ENCODE assay signal across 8 cellular contexts in genomic region chr3:44554626-44555592, GRCh38. TPM values are rescaled to one million over a fixed set of nuclear protein-coding genes. Genes with fewer than 3 reads are reported as not detected.
A peak's percentile ranks its signal among the peaks of the same experiment; 100 is the strongest.
DNase-seq lines count a peak whose midpoint lies in the region; ATAC-seq and TF ChIP-seq lines count a peak whose summit lies in the region.

ZKSCAN7 (plus strand) TSS chr3:44555193; CDS start chr3:44557048, 1,855 bp downstream.

- H3K9ac ChIP-seq in HUES48 (ENCODE audit: low read depth, low read length) = peak within 1 kb of the TSS; percentile 79

- POLR2A ChIA-PET in AG04450 (lab: Yijun Ruan, JAX) = interaction anchor here (0.5 to 1.8 kb wide), 4 partner anchors 44 to 340 kb away, joined by 3 to 6 read pairs (median 4); partner anchors contain the start of gene ZNF197

- peak; percentile 77 for ATAC-seq in GM19043 (IDR thresholded peaks at IDR 0.05; ENCODE audit: low read depth, unreplicated experiment)
- ATAC-seq in HG03378 (IDR thresholded peaks at IDR 0.05; ENCODE audit: unreplicated experiment) = no peak

- intact Hi-C loops in spleen (cut with DNase I; ENCODE audit: low total_unique reads) = no loop called here

- TF ChIP-seq CTCF in AG04450 (IDR thresholded peaks at IDR 0.05; ENCODE audit: low read depth, low read length) (no peak), spleen (IDR thresholded peaks at IDR 0.05 in 8 of 11, conservative IDR thresholded peaks at IDR 0.05 in 3 of 11) (peak in 5 of 11 experiments; percentile 10 to 26 (median 15))

- peaks cover 6% of the 10 kb centered on the region for H3K27me3 ChIP-seq in AG04450 (ENCODE audit: control insufficient read depth, insufficient read depth, low read length)
- peaks cover 27% of the 10 kb centered on the region for H3K27me3 ChIP-seq in HUES48 (ENCODE audit: control insufficient read depth, insufficient read depth, low read length)
- H3K27me3 ChIP-seq in spleen (replicated peaks in 1 of 7) = peaks cover 0 to 14% (median 0%) of the 10 kb centered on the region in 7 donors

- DNase-seq in AG04450 (ENCODE audit: low read depth, low spot score) (no peak), cerebellar nuclear complex (lab: John Stamatoyannopoulos, UW) (peak; percentile 17 to 28), islet precursor cell (peak; percentile 80), spleen (peak; percentile 90)
- peak; percentile 71 for DNase-seq in activated CD4-positive, CD25-positive, alpha-beta regulatory T cell treated with anti-CD3 and anti-CD28 coated beads, Interleukin-2, amount 50 U/mL, for 72 hours

- H3K27ac ChIP-seq in AG04450 (ENCODE audit: low read depth, low read length) = peak within 1 kb of the TSS; percentile 43
- H3K27ac ChIP-seq in HUES48 (ENCODE audit: low read depth, low read length) = peak within 1 kb of the TSS; percentile 55
- H3K27ac ChIP-seq in spleen = peak within 1 kb of the TSS; percentile 74 to 89 (median 82)

- no peak for TF ChIP-seq POLR2A in spleen (IDR thresholded peaks at IDR 0.05)

- H3K4me1 ChIP-seq in HUES48 (ENCODE audit: control insufficient read depth, insufficient read depth, low read length) = peaks cover 9% of the 10 kb centered on the region
- peaks cover 5 to 25% (median 11%) of the 10 kb centered on the region in 6 donors for H3K4me1 ChIP-seq in spleen

- H3K36me3 ChIP-seq in HUES48 (ENCODE audit: control insufficient read depth, insufficient read depth, low read length) (peaks cover 25% of the 10 kb centered on the region), spleen (peaks cover 0 to 21% (median 3%) of the 10 kb centered on the region in 6 donors)

- peak within 1 kb of the TSS; percentile 86 for H3K4me3 ChIP-seq in AG04450 (ENCODE audit: low read depth, low read length)
- peak within 1 kb of the TSS; percentile 87 for H3K4me3 ChIP-seq in HUES48 (ENCODE audit: low read depth, low read length)
- peak within 1 kb of the TSS; percentile 58 to 90 (median 70) for H3K4me3 ChIP-seq in spleen

- 6 to 14% (median 7%) methylated on average over 25 to 68 of the region's 68 CpGs for WGBS in spleen, 5 donors

- H3K9me3 ChIP-seq in AG04450 (ENCODE audit: control insufficient read depth, insufficient read depth, low read length) (peaks cover 3% of the 10 kb centered on the region), HUES48 (ENCODE audit: control insufficient read depth, insufficient read depth, low read length) (peaks cover 4% of the 10 kb centered on the region), spleen (peaks cover 0 to 6% (median 0%) of the 10 kb centered on the region in 8 donors)

- CTCF ChIA-PET in AG04450 (lab: Charles Lee) = no interaction called here

RNA-seq across cellular contexts. Expression of gene ZKSCAN7, which starts in this region (rescaled TPM):
- polyA plus RNA-seq in AG04450 (2011; rRNA removed) (5.7 and 8.3 TPM in 2 replicates), spleen (1 to 10 TPM; 1.8 to 2.2 (median 1.9) TPM)
- 11.9 and 13.2 TPM in 2 replicates for polyA minus RNA-seq in AG04450 (2011; rRNA and poly(A)+ RNA removed)
- total RNA-seq in spleen = 1 to 10 TPM; 3.9 to 6.0 (median 5.1) TPM
